Comparison of ENCODE assay signal across 35 cellular contexts in genomic region chr4:8291036-8291682, GRCh38. TPM values are rescaled to one million over a fixed set of nuclear protein-coding genes. Genes with fewer than 3 reads are reported as not detected.
A peak's percentile ranks its signal among the peaks of the same experiment; 100 is the strongest.
DNase-seq lines count a peak whose midpoint lies in the region; ATAC-seq and TF ChIP-seq lines count a peak whose summit lies in the region.
"Had no signal": no experiment of that assay in that cellular context is flagged by ENCODE, and none has a peak within 500 bp of the region (broad histone marks: within the 10 kb centered on the region; RNA-seq: fewer than 3 reads in every experiment).

No MANE protein-coding gene starts in this region.

- H3K36me3 ChIP-seq in heart right ventricle = peaks cover 0 to 76% (median 0%) of the 10 kb centered on the region in 9 donors
- peaks cover 73% of the 10 kb centered on the region for H3K36me3 ChIP-seq in left ventricle myocardium inferior
- H3K36me3 ChIP-seq in neutrophil = peaks cover 49% of the 10 kb centered on the region
- no peaks in the 10 kb centered on the region for H3K36me3 ChIP-seq in upper lobe of right lung
- H3K36me3 ChIP-seq: breast epithelium, transverse colon had no signal

- no peaks in the 10 kb centered on the region for H3K27me3 Mint-ChIP-seq in stimulated activated naive B cell treated with anti-CD40 and anti-IgM and Interleukin-4, amounts not matched to agents 10 μg/mL and 1 μg/mL and 100 μg/mL, for 72 hours
- H3K27me3 Mint-ChIP-seq: naive thymus-derived CD4-positive, alpha-beta T cell had no signal

- H3K27me3 ChIP-seq in heart right ventricle = no peaks in the 10 kb centered on the region
- no peaks in the 10 kb centered on the region for H3K27me3 ChIP-seq in left ventricle myocardium inferior (ENCODE audit: low read depth)
- H3K27me3 ChIP-seq in neutrophil = no peaks in the 10 kb centered on the region
- no peaks in the 10 kb centered on the region for H3K27me3 ChIP-seq in upper lobe of right lung
- H3K27me3 ChIP-seq: breast epithelium, gastroesophageal sphincter, transverse colon had no signal

- peaks cover 7 to 8% of the 10 kb centered on the region in 2 donors for H3K9me3 Mint-ChIP-seq in stimulated activated naive B cell treated with anti-CD40 and anti-IgM and Interleukin-4, amounts not matched to agents 10 μg/mL and 1 μg/mL and 100 μg/mL, for 72 hours
- H3K9me3 Mint-ChIP-seq: immature natural killer cell had no signal

- WGBS in heart right ventricle, 2 donors = 86 to 88% methylated on average over 21 of the region's 21 CpGs

- no peak overlapping the region for H3K27ac Mint-ChIP-seq in stimulated activated naive B cell treated with anti-CD40 and anti-IgM and Interleukin-4, amounts not matched to agents 10 μg/mL and 1 μg/mL and 100 μg/mL, for 72 hours
- H3K27ac Mint-ChIP-seq: activated naive CD4-positive, alpha-beta T cell treated with anti-CD3 and anti-CD28 coated beads, Interleukin-2, amount 50 U/mL, for 72 hours; immature natural killer cell; mesothelial cell of epicardium; naive thymus-derived CD4-positive, alpha-beta T cell had no signal

- H3K4me1 ChIP-seq in heart right ventricle = peaks cover 0 to 10% (median 3%) of the 10 kb centered on the region in 9 donors
- H3K4me1 ChIP-seq in left ventricle myocardium inferior = peaks cover 9% of the 10 kb centered on the region
- H3K4me1 ChIP-seq in neutrophil (ENCODE audit: control insufficient read depth in 1 of 2, insufficient read depth in 1 of 2, low read depth in 1 of 2, low read length in 1 of 2) = peaks cover 36 to 62% of the 10 kb centered on the region in 2 experiments
- no peaks in the 10 kb centered on the region for H3K4me1 ChIP-seq in upper lobe of right lung
- H3K4me1 ChIP-seq: breast epithelium, gastroesophageal sphincter, transverse colon had no signal

- H3K4me3 ChIP-seq in heart right ventricle = no peak overlapping the region
- H3K4me3 ChIP-seq in left ventricle myocardium inferior = no peak overlapping the region
- H3K4me3 ChIP-seq in neutrophil (ENCODE audit: low read depth in 1 of 2, low read length in 1 of 2) = no peak overlapping the region
- H3K4me3 ChIP-seq in upper lobe of right lung = no peak overlapping the region
- H3K4me3 ChIP-seq: breast epithelium, gastroesophageal sphincter, PC-9, transverse colon had no signal

- H3K27ac ChIP-seq in heart right ventricle (no peak overlapping the region), left ventricle myocardium inferior (replicated peaks) (no peak overlapping the region), neutrophil (peak overlapping the region; percentile 82), upper lobe of right lung (no peak overlapping the region)
- H3K27ac ChIP-seq: 22Rv1, breast epithelium, gastroesophageal sphincter, PC-9, transverse colon had no signal

- intact Hi-C loops in Right ventricle myocardium inferior (cut with DNase I) (no loop called here), heart right ventricle (cut with DNase I) (no loop called here), left ventricle myocardium inferior (cut with micrococcal nuclease) (no loop called here), upper lobe of right lung (cut with DNase I) (no loop called here)

- TF ChIP-seq CTCF in heart right ventricle (IDR thresholded peaks at IDR 0.05) = no peak
- no peak for TF ChIP-seq CTCF in left ventricle myocardium inferior (IDR thresholded peaks at IDR 0.05; ENCODE audit: borderline replicate concordance)
- TF ChIP-seq CTCF in neutrophil (IDR thresholded peaks at IDR 0.05) = no peak
- TF ChIP-seq CTCF in upper lobe of right lung (IDR thresholded peaks at IDR 0.05) = no peak

- DNase-seq in Right ventricle myocardium inferior (ENCODE audit: missing footprints) (peak; percentile 31), heart right ventricle (no peak), left ventricle myocardium inferior (peak; percentile 11), upper lobe of right lung (peak; percentile 56), retina (no peak)
- no peak for DNase-seq in stimulated activated naive B cell treated with anti-CD40 and anti-IgM and Interleukin-4, amounts not matched to agents 10 μg/mL and 1 μg/mL and 100 μg/mL, for 72 hours
- DNase-seq: activated CD4-positive, alpha-beta T cell treated with anti-CD3 and anti-CD28 coated beads for 4 hours; activated effector memory CD4-positive, alpha-beta T cell treated with Interleukin-2 at 50 U/mL for 16 hours; activated T-cell treated with anti-CD3 and anti-CD28 coated beads, Interleukin-2, amount 50 U/mL, for 1 hour; DND-41; GF-D8; hypothalamus; immature natural killer cell; Kasumi-1; naive thymus-derived CD4-positive, alpha-beta T cell; NCI-H1417 treated with DMSO at 0.1 percent for 48 hours; NCI-H2081; NCI-H2227 treated with DMSO at 0.1 percent for 48 hours; NCI-H526 treated with DMSO at 0.1 percent for 48 hours; NK-92 treated with Interleukin-12 subunit alpha and Interleukin-12 subunit beta, amount 100 ng/mL, for 24 hours; occipital lobe; PC-9; SIG-M5; stimulated activated CD4-positive, alpha-beta T cell treated with anti-CD3 and anti-CD28 coated beads, Interleukin-2, amount 100 ng/mL, for 24 hours; transverse colon had no signal

- no peak overlapping the region for H3K4me3 Mint-ChIP-seq in stimulated activated naive B cell treated with anti-CD40 and anti-IgM and Interleukin-4, amounts not matched to agents 10 μg/mL and 1 μg/mL and 100 μg/mL, for 72 hours
- H3K4me3 Mint-ChIP-seq: immature natural killer cell; mesothelial cell of epicardium; naive thymus-derived CD4-positive, alpha-beta T cell had no signal

- ATAC-seq in Right ventricle myocardium inferior = no peak
- no peak for ATAC-seq in heart right ventricle
- no peak for ATAC-seq in upper lobe of right lung
- ATAC-seq in GM18873 (IDR thresholded peaks at IDR 0.05; ENCODE audit: low FRiP score, unreplicated experiment) = no peak
- no peak for ATAC-seq in stimulated activated naive B cell treated with anti-CD40 and anti-IgM and Interleukin-4, amounts not matched to agents 10 μg/mL and 1 μg/mL and 100 μg/mL, for 72 hours (replicated peaks)
- ATAC-seq: activated naive CD4-positive, alpha-beta T cell treated with anti-CD3 and anti-CD28 coated beads, Interleukin-2, amount 50 U/mL, for 72 hours; gastroesophageal sphincter; HCT116; left lobe of liver; naive thymus-derived CD4-positive, alpha-beta T cell had no signal

- H3K36me3 Mint-ChIP-seq in stimulated activated naive B cell treated with anti-CD40 and anti-IgM and Interleukin-4, amounts not matched to agents 10 μg/mL and 1 μg/mL and 100 μg/mL, for 72 hours = no peaks in the 10 kb centered on the region
- H3K36me3 Mint-ChIP-seq: activated naive CD4-positive, alpha-beta T cell treated with anti-CD3 and anti-CD28 coated beads, Interleukin-2, amount 50 U/mL, for 72 hours; immature natural killer cell; naive thymus-derived CD4-positive, alpha-beta T cell had no signal

- no peaks in the 10 kb centered on the region for H3K9me3 ChIP-seq in heart right ventricle
- no peaks in the 10 kb centered on the region for H3K9me3 ChIP-seq in left ventricle myocardium inferior (replicated peaks)
- H3K9me3 ChIP-seq in neutrophil = no peaks in the 10 kb centered on the region
- H3K9me3 ChIP-seq in upper lobe of right lung = no peaks in the 10 kb centered on the region
- H3K9me3 ChIP-seq: breast epithelium, gastroesophageal sphincter, transverse colon had no signal

- peaks cover 0 to 9% of the 10 kb centered on the region in 2 donors for H3K4me1 Mint-ChIP-seq in stimulated activated naive B cell treated with anti-CD40 and anti-IgM and Interleukin-4, amounts not matched to agents 10 μg/mL and 1 μg/mL and 100 μg/mL, for 72 hours
- H3K4me1 Mint-ChIP-seq: immature natural killer cell, mesothelial cell of epicardium had no signal

RNA-seq across cellular contexts. Expression of gene HTRA3, which starts 21.6 kb away (rescaled TPM):
- 131 TPM for total RNA-seq in Right ventricle myocardium inferior
- total RNA-seq in heart right ventricle = 10 to 100 TPM; 20.2 to 82.5 (median 54.2) TPM
- polyA plus RNA-seq in heart right ventricle = 10 to 100 TPM; 51.8 to 56.7 TPM
- 119 TPM for total RNA-seq in left ventricle myocardium inferior
- 25.0 TPM for total RNA-seq in upper lobe of right lung
- total RNA-seq: activated CD8-positive, alpha-beta memory T cell treated with anti-CD3 and anti-CD28 coated beads for 36 hours; activated naive CD4-positive, alpha-beta T cell treated with anti-CD3 and anti-CD28 coated beads, Interleukin-2, amount 50 U/mL, for 72 hours; naive thymus-derived CD4-positive, alpha-beta T cell had no signal
- polyA plus RNA-seq: immature natural killer cell; naive thymus-derived CD4-positive, alpha-beta T cell had no signal

Comparison
In these comparisons a context has a peak if more than half of its experiments do, and no peak if none do; other contexts are left out.
1. DNase-seq: peak in Right ventricle myocardium inferior (single experiment), left ventricle myocardium inferior (single experiment) and upper lobe of right lung (single experiment); none in heart right ventricle (0 of 2), retina (single experiment) and stimulated activated naive B cell treated with anti-CD40 and anti-IgM and Interleukin-4, amounts not matched to agents 10 μg/mL and 1 μg/mL and 100 μg/mL, for 72 hours (single experiment).